In the genomic region with DNA sequence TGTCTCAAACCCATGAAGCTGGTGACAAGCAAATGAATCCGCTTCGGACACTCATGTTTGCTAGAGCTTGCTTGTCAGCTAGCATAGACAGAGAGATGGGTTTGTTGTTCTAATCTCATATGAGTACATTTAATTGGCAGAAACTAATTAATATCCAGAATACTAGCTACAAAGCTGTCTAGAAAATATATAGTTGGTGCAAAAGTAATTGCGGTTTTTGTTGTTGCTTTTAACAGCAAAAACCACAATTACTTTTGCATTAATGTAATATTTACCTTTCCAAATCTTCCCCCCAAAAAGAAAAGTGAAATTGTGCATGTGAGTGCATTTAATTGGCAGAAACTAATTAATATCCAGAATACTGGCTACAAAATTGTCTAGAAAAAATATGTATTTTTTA, we compare ENCODE assay signal across 8 cellular contexts.
"Had no signal": no experiment of that assay in that cellular context is flagged by ENCODE, and none has a peak within 500 bp of the region (broad histone marks: within the 10 kb centered on the region; RNA-seq: fewer than 3 reads in every experiment).

No MANE protein-coding gene starts in this region.

- H3K9ac ChIP-seq: KMS-11 had no signal

- FAIRE-seq: HTR-8/SVneo, K562 had no signal

- H3K27ac Mint-ChIP-seq: IgD-negative memory B cell had no signal

- H3K4me2 ChIP-seq: KMS-11 had no signal

- H3K27ac ChIP-seq: HL-60, KMS-11 had no signal

- DNase-seq: IMR-90, KBM-7, KG1 had no signal

- H3K36me3 Mint-ChIP-seq: IgD-negative memory B cell had no signal

- ATAC-seq: K562 had no signal

- H3K4me3 ChIP-seq: K562 had no signal
